17 cellular contexts compared by ENCODE assay signal in genomic region chr6:37283786-37284185, GRCh38. TPM values are rescaled to one million over a fixed set of nuclear protein-coding genes. Genes with fewer than 3 reads are reported as not detected.
DNase-seq lines count a peak whose midpoint lies in the region; ATAC-seq and TF ChIP-seq lines count a peak whose summit lies in the region.
"Had no signal": no experiment of that assay in that cellular context is flagged by ENCODE, and none has a peak within 500 bp of the region (broad histone marks: within the 10 kb centered on the region; RNA-seq: fewer than 3 reads in every experiment).

No MANE protein-coding gene starts in this region.

- intact Hi-C loops in IMR-90 (cut with micrococcal nuclease) = no loop called here
- intact Hi-C loops in esophagus muscularis mucosa (cut with DNase I) = no loop called here
- intact Hi-C loops in mucosa of descending colon (cut with DNase I, micrococcal nuclease) = no loop called here
- intact Hi-C loops in activated naive CD4-positive, alpha-beta T cell treated with anti-CD3 and anti-CD28 coated beads for 36 hours (cut with micrococcal nuclease) = no loop called here

- H3K4me3 Mint-ChIP-seq in activated naive CD4-positive, alpha-beta T cell treated with anti-CD3 and anti-CD28 coated beads for 36 hours = no peak overlapping the region
- H3K4me3 Mint-ChIP-seq: activated CD4-positive, alpha-beta memory T cell treated with anti-CD3 and anti-CD28 coated beads for 36 hours; CD8-positive, alpha-beta memory T cell; H9; natural killer cell; T-helper 1 cell treated with Interleukin-12 subunit alpha and Interleukin-12 subunit beta and Interleukin-4 antibody, amounts not matched to agents 30 μg/mL and 1 μg/mL, for 36 hours; type B pancreatic cell had no signal

- no peak overlapping the region for H3K27ac Mint-ChIP-seq in activated naive CD4-positive, alpha-beta T cell treated with anti-CD3 and anti-CD28 coated beads for 36 hours
- H3K27ac Mint-ChIP-seq: activated CD4-positive, alpha-beta memory T cell treated with anti-CD3 and anti-CD28 coated beads for 36 hours; H9; natural killer cell; type B pancreatic cell had no signal

- no peak overlapping the region for H4K8ac ChIP-seq in IMR-90 (ENCODE audit: low read depth in 2 of 2, low read length in 2 of 2)

- dilution Hi-C loops in IMR-90 (cut with HindIII; ENCODE audit: low sequenced_read_pairs, unreplicated experiment) = no loop called here

- no peak overlapping the region for H4K5ac ChIP-seq in IMR-90 (ENCODE audit: low read depth, low read length)

- no peaks in the 10 kb centered on the region for H3K9me3 Mint-ChIP-seq in activated naive CD4-positive, alpha-beta T cell treated with anti-CD3 and anti-CD28 coated beads for 36 hours
- H3K9me3 Mint-ChIP-seq: activated CD4-positive, alpha-beta memory T cell treated with anti-CD3 and anti-CD28 coated beads for 36 hours; CD8-positive, alpha-beta memory T cell; H9; natural killer cell; T-helper 1 cell treated with Interleukin-12 subunit alpha and Interleukin-12 subunit beta and Interleukin-4 antibody, amounts not matched to agents 30 μg/mL and 1 μg/mL, for 36 hours; type B pancreatic cell had no signal

- no peak overlapping the region for H2BK5ac ChIP-seq in IMR-90 (ENCODE audit: low read depth, low read length, poor library complexity, severe bottlenecking)

- no peak overlapping the region for H2BK120ac ChIP-seq in IMR-90 (ENCODE audit: low read depth, low read length)

- peaks cover 21 to 42% of the 10 kb centered on the region in 2 experiments for H3K79me1 ChIP-seq in IMR-90 (ENCODE audit: low read depth in 1 of 2, low read length in 2 of 2)

- H2AK9ac ChIP-seq in IMR-90 (replicated peaks; ENCODE audit: low read depth, low read length, poor library complexity) = no peak overlapping the region

- CTCF ChIA-PET in IMR-90 (lab: Yijun Ruan, JAX) = interaction anchor here (0.8 to 0.9 kb wide), 2 partner anchors 21 to 56 kb away, joined by 3 read pairs; no protein-coding TSS in a partner anchor
- CTCF ChIA-PET in activated naive CD4-positive, alpha-beta T cell treated with anti-CD3 and anti-CD28 coated beads for 36 hours (lab: Charles Lee) = no interaction called here

- TF ChIP-seq CTCF in IMR-90 (conservative IDR thresholded peaks at IDR 0.05; ENCODE audit: low read depth, low read length) = no peak
- TF ChIP-seq CTCF in esophagus muscularis mucosa (IDR thresholded peaks at IDR 0.05) = no peak
- TF ChIP-seq CTCF in mucosa of descending colon (IDR thresholded peaks at IDR 0.05) = no peak
- no peak for TF ChIP-seq CTCF in GM20000 (IDR thresholded peaks at IDR 0.05; ENCODE audit: extremely low read depth, missing control alignments)

- H3K27me3 Mint-ChIP-seq in activated naive CD4-positive, alpha-beta T cell treated with anti-CD3 and anti-CD28 coated beads for 36 hours (ENCODE audit: low read depth) = no peaks in the 10 kb centered on the region
- H3K27me3 Mint-ChIP-seq: activated CD4-positive, alpha-beta memory T cell treated with anti-CD3 and anti-CD28 coated beads for 36 hours; CD8-positive, alpha-beta memory T cell; type B pancreatic cell had no signal

- no peak overlapping the region for H3K14ac ChIP-seq in IMR-90 (replicated peaks; ENCODE audit: low read depth, low read length)

- H2BK20ac ChIP-seq in IMR-90 (ENCODE audit: low read depth, low read length) = no peak overlapping the region

- H3K36me3 ChIP-seq in IMR-90 (ENCODE audit: control insufficient read depth, insufficient read depth, low read length) (peaks cover 47% of the 10 kb centered on the region), esophagus muscularis mucosa (peaks cover 0 to 74% (median 57%) of the 10 kb centered on the region in 4 donors), mucosa of descending colon (ENCODE audit: low read depth) (no peaks in the 10 kb centered on the region)

- no peak overlapping the region for H3K56ac ChIP-seq in IMR-90 (ENCODE audit: extremely low read depth, insufficient read depth, low read length)

- H3K23ac ChIP-seq in IMR-90 (ENCODE audit: low read depth, low read length) = no peak overlapping the region

- H3K18ac ChIP-seq in IMR-90 (ENCODE audit: low read depth, low read length) = no peak overlapping the region

- no peak overlapping the region for H3K9ac ChIP-seq in IMR-90 (ENCODE audit: low read depth, low read length)

- BruUV-seq in IMR-90 (replicated peaks; lab: Mats Ljungman, UMichigan) = no TSS peak

- no CpG with 5 or more reads among the region's 1 CpG for WGBS in IMR-90 (ENCODE audit: extremely low coverage in 2 of 2, insufficient read length in 1 of 2), 2 experiments
- WGBS in esophagus muscularis mucosa = 13% methylated on average over 1 of the region's 1 CpG

- no peak overlapping the region for H3K4me2 ChIP-seq in IMR-90 (ENCODE audit: low read depth, low read length)

- H3K27ac ChIP-seq in IMR-90 (ENCODE audit: insufficient read depth, low read length) = no peak overlapping the region
- H3K27ac ChIP-seq in esophagus muscularis mucosa (replicated peaks in 1 of 4) = peak overlapping the region; percentile 71 to 75 (median 74)
- H3K27ac ChIP-seq in substantia nigra (ENCODE audit: low read depth, low read length, poor library complexity, severe bottlenecking) = no peak overlapping the region

- H4K20me1 ChIP-seq in IMR-90 (ENCODE audit: insufficient read depth, low read length) = peaks cover 25% of the 10 kb centered on the region

- no peak for TF ChIP-seq RAD21 in IMR-90 (IDR thresholded peaks at IDR 0.05; ENCODE audit: low read length)

- H3K4me1 Mint-ChIP-seq in activated naive CD4-positive, alpha-beta T cell treated with anti-CD3 and anti-CD28 coated beads for 36 hours (ENCODE audit: low read depth) = peaks cover 4% of the 10 kb centered on the region
- H3K4me1 Mint-ChIP-seq: H9 had no signal

- no peak overlapping the region for H3K4ac ChIP-seq in IMR-90 (ENCODE audit: low read depth, low read length)

- POLR2A ChIA-PET in IMR-90 (lab: Charles Lee; ENCODE audit: unreplicated experiment) = no interaction called here

- H2AK5ac ChIP-seq in IMR-90 (ENCODE audit: low read depth, low read length) = no peak overlapping the region

- H3K27me3 ChIP-seq in IMR-90 (ENCODE audit: control insufficient read depth, insufficient read depth, low read length) (no peaks in the 10 kb centered on the region), esophagus muscularis mucosa (no peaks in the 10 kb centered on the region)

- TF ChIP-seq EP300 in esophagus muscularis mucosa (IDR thresholded peaks at IDR 0.05) = no peak

- in situ Hi-C loops in IMR-90 (cut with MboI; ENCODE audit: low sequenced_read_pairs) = no loop called here

- DNase-seq in IMR-90 (no peak), esophagus muscularis mucosa (ENCODE audit: extremely low spot score) (peak; percentile 93), mucosa of descending colon (peak in 2 of 3 donors; percentile 11 to 52), substantia nigra (lab: John Stamatoyannopoulos, UW) (peak in 37 of 49 donors; percentile 1 to 77 (median 41)), amniotic stem cell (lab: John Stamatoyannopoulos, UW) (no peak), GM20000 (ENCODE audit: low spot score) (no peak)
- DNase-seq in activated naive CD4-positive, alpha-beta T cell treated with anti-CD3 and anti-CD28 coated beads for 36 hours = no peak
- DNase-seq: activated CD4-positive, alpha-beta memory T cell treated with anti-CD3 and anti-CD28 coated beads for 36 hours; activated naive CD4-positive, alpha-beta T cell treated with Interleukin-2 at 50 U/mL for 16 hours; CD8-positive, alpha-beta memory T cell; H9; KBM-7; natural killer cell; NCI-H2029 treated with DMSO at 0.1 percent for 48 hours had no signal

- H2BK15ac ChIP-seq in IMR-90 (ENCODE audit: low read depth, low read length) = no peak overlapping the region

- peaks cover 18% of the 10 kb centered on the region; the same call in 1 of the 2 replicates for H3K9me1 ChIP-seq in IMR-90 (ENCODE audit: insufficient read depth, low read length)

- H3K36me3 Mint-ChIP-seq in activated naive CD4-positive, alpha-beta T cell treated with anti-CD3 and anti-CD28 coated beads for 36 hours (ENCODE audit: low read depth) = peaks cover 41% of the 10 kb centered on the region

- H3K4me3 ChIP-seq in IMR-90 (ENCODE audit: insufficient read depth, low read depth, low read length) (no peak overlapping the region), esophagus muscularis mucosa (no peak overlapping the region), mucosa of descending colon (no peak overlapping the region)

- ATAC-seq in IMR-90 (ENCODE audit: low read depth) (peak; percentile 48), mucosa of descending colon (peak; percentile 50), GM21423 (IDR thresholded peaks at IDR 0.05; ENCODE audit: unreplicated experiment) (no peak)
- ATAC-seq: natural killer cell had no signal

- no peak overlapping the region for H2AFZ ChIP-seq in IMR-90 (replicated peaks; ENCODE audit: low read length, poor library complexity)

- no peaks in the 10 kb centered on the region for H3K9me3 ChIP-seq in IMR-90 (ENCODE audit: control insufficient read depth, insufficient read depth, low read length)
- H3K9me3 ChIP-seq in esophagus muscularis mucosa = no peaks in the 10 kb centered on the region
- no peaks in the 10 kb centered on the region for H3K9me3 ChIP-seq in mucosa of descending colon

- H3K4me1 ChIP-seq in IMR-90 (ENCODE audit: control insufficient read depth, insufficient read depth, low read length) (peaks cover 27% of the 10 kb centered on the region), esophagus muscularis mucosa (peaks cover 35 to 60% (median 48%) of the 10 kb centered on the region in 4 donors), mucosa of descending colon (ENCODE audit: low read depth) (no peaks in the 10 kb centered on the region)

- TF ChIP-seq POLR2A in IMR-90 (IDR thresholded peaks at IDR 0.05; ENCODE audit: low read depth, low read length) = no peak
- TF ChIP-seq POLR2A in esophagus muscularis mucosa (IDR thresholded peaks at IDR 0.05; ENCODE audit: low read depth) = no peak

- no peak overlapping the region for H4K91ac ChIP-seq in IMR-90 (ENCODE audit: insufficient read depth, low read depth, low read length)

RNA-seq across cellular contexts. Expression of gene TMEM217, which starts 25.8 kb away (rescaled TPM):
- total RNA-seq in IMR-90 (2012; rRNA removed) (1.4 TPM in 2 replicates), esophagus muscularis mucosa (under 1 TPM in 3 of 4 donors, not detected in 1; 0.26 to 0.99 (median 0.57) TPM), mucosa of descending colon (1 to 10 TPM in 2 of 3 donors, under 1 TPM in 1; 0.96 to 1.6 (median 1.5) TPM)
- polyA plus RNA-seq in IMR-90 (2012; rRNA removed) = 2.5 and 3.5 TPM in 2 replicates
- 0.83 and 2.4 TPM in 2 replicates for polyA plus RNA-seq in IMR-90 (2012; cell fraction: cytosol; rRNA removed)
- polyA plus RNA-seq in IMR-90 (2012; cell fraction: nucleus; rRNA removed; ENCODE audit: low replicate concordance) = 2.2 and 9.6 TPM in 2 replicates
- under 1 TPM; 0.81 to 0.95 TPM for total RNA-seq in activated naive CD4-positive, alpha-beta T cell treated with anti-CD3 and anti-CD28 coated beads for 36 hours

RNA-seq across cellular contexts. Expression of gene TBC1D22B, which starts 26.2 kb away (rescaled TPM):
- total RNA-seq in IMR-90 (2012; rRNA removed) = 6.6 and 7.5 TPM in 2 replicates
- 7.1 and 7.5 TPM in 2 replicates for polyA plus RNA-seq in IMR-90 (2012; rRNA removed)
- 5.0 and 5.7 TPM in 2 replicates for polyA plus RNA-seq in IMR-90 (2012; cell fraction: cytosol; rRNA removed)
- 6.7 and 15.6 TPM in 2 replicates for polyA plus RNA-seq in IMR-90 (2012; cell fraction: nucleus; rRNA removed; ENCODE audit: low replicate concordance)
- 10 to 100 TPM in 1 of 4 donors, 1 to 10 TPM in 3; 7.3 to 10.2 (median 8.6) TPM for total RNA-seq in esophagus muscularis mucosa
- 10 to 100 TPM; 12.9 to 15.5 (median 14.8) TPM for total RNA-seq in mucosa of descending colon
- 10 to 100 TPM; 13.4 to 15.1 TPM for total RNA-seq in activated naive CD4-positive, alpha-beta T cell treated with anti-CD3 and anti-CD28 coated beads for 36 hours

Comparison
In these comparisons a context has a peak if more than half of its experiments do, and no peak if none do; other contexts are left out.
1. DNase-seq: peak in esophagus muscularis mucosa (single experiment), mucosa of descending colon (2 of 3) and substantia nigra (37 of 49); none in IMR-90 (single experiment), activated naive CD4-positive, alpha-beta T cell treated with anti-CD3 and anti-CD28 coated beads for 36 hours (single experiment), amniotic stem cell (single experiment) and GM20000 (single experiment).
2. H3K27ac ChIP-seq: peak in esophagus muscularis mucosa (4 of 4); none in IMR-90 (single experiment) and substantia nigra (single experiment).